25 cellular contexts compared by ENCODE assay signal in genomic region chr2:129935118-129935517, GRCh38. TPM values are rescaled to one million over a fixed set of nuclear protein-coding genes. Genes with fewer than 3 reads are reported as not detected.
DNase-seq lines count a peak whose midpoint lies in the region; ATAC-seq and TF ChIP-seq lines count a peak whose summit lies in the region.
"Had no signal": no experiment of that assay in that cellular context is flagged by ENCODE, and none has a peak within 500 bp of the region (broad histone marks: within the 10 kb centered on the region; RNA-seq: fewer than 3 reads in every experiment).

No MANE protein-coding gene starts in this region.

- H3K27me3 ChIP-seq in Caco-2 (replicated peaks; ENCODE audit: control insufficient read depth, insufficient read depth, low read length) = no peaks in the 10 kb centered on the region
- peaks cover 5% of the 10 kb centered on the region for H3K27me3 ChIP-seq in endodermal cell (ENCODE audit: control insufficient read depth, insufficient read depth, low read length, poor library complexity, severe bottlenecking)

- peaks cover 17% of the 10 kb centered on the region for H3K4me1 Mint-ChIP-seq in Caco-2 (ENCODE audit: low read depth, unreplicated experiment)
- H3K4me1 Mint-ChIP-seq in endodermal cell = peaks cover 8% of the 10 kb centered on the region
- peaks cover 7% of the 10 kb centered on the region for H3K4me1 Mint-ChIP-seq in progenitor cell of endocrine pancreas (ENCODE audit: low read depth)

- H3K27ac Mint-ChIP-seq in Caco-2 (ENCODE audit: unreplicated experiment) = peak overlapping the region; percentile 70
- H3K27ac Mint-ChIP-seq in endodermal cell = peak overlapping the region; percentile 80
- peak overlapping the region; percentile 52 for H3K27ac Mint-ChIP-seq in progenitor cell of endocrine pancreas
- H3K27ac Mint-ChIP-seq: dendritic cell treated with granulocyte-macrophage colony-stimulating factor and Interleukin-4, amounts not matched to agents 40 ng/mL and 50 ng/mL, for 4 days had no signal

- peak overlapping the region; percentile 32 for H3K27ac ChIP-seq in endodermal cell (ENCODE audit: low read depth, low read length)
- H3K27ac ChIP-seq: BLaER1 treated with 17β-estradiol and CSF1 and Interleukin-3, amounts not matched to agents 10 nM and 100 nM; cardiac muscle cell; heart left ventricle; psoas muscle had no signal

- H3K4me3 ChIP-seq in Caco-2 (ENCODE audit: low read depth, low read length) = no peak overlapping the region
- H3K4me3 ChIP-seq in endodermal cell (ENCODE audit: low read length) = no peak overlapping the region
- H3K4me3 ChIP-seq: cardiac muscle cell, heart left ventricle, mucosa of descending colon, psoas muscle had no signal

- peak in 1 of 2 experiments; percentile 16 for DNase-seq in Caco-2
- DNase-seq in RPMI7951 (ENCODE audit: low read depth) = peak; percentile 22
- DNase-seq in endodermal cell = peak; percentile 71
- no peak for DNase-seq in progenitor cell of endocrine pancreas (ENCODE audit: low spot score, unreplicated experiment)
- DNase-seq in Right ventricle myocardium inferior (ENCODE audit: missing footprints) = no peak
- DNase-seq in LoVo (ENCODE audit: low spot score) = no peak
- no peak for DNase-seq in SHP77 (lab: John Stamatoyannopoulos, UW)
- DNase-seq in epidermal melanocyte (ENCODE audit: insufficient read length, low spot score) = no peak
- DNase-seq: activated CD4-positive, alpha-beta T cell treated with anti-CD3 and anti-CD28 coated beads for 1 hour; activated naive CD4-positive, alpha-beta T cell treated with Interleukin-2 at 50 U/mL for 16 hours; activated T-cell treated with anti-CD3 and anti-CD28 coated beads, Interleukin-2, amount 50 U/mL, for 48 hours; amniotic stem cell; HCEC 1CT; heart left ventricle; mucosa of descending colon; NCI-H1694 treated with DMSO at 0.1 percent for 48 hours; psoas muscle; SIG-M5; small intestine; stimulated activated CD4-positive, alpha-beta T cell treated with anti-CD3 and anti-CD28 coated beads, Interleukin-4, amount 100 ng/mL, for 1 hour; stimulated activated naive CD4-positive, alpha-beta T cell treated with Interleukin-2 at 50 U/mL for 16 hours had no signal

- no peaks in the 10 kb centered on the region for H3K36me3 Mint-ChIP-seq in Caco-2 (ENCODE audit: insufficient read depth, unreplicated experiment)
- H3K36me3 Mint-ChIP-seq in endodermal cell (ENCODE audit: low read depth) = no peaks in the 10 kb centered on the region
- H3K36me3 Mint-ChIP-seq in progenitor cell of endocrine pancreas (ENCODE audit: insufficient read depth) = no peaks in the 10 kb centered on the region

- BruUV-seq in Caco-2 (replicated peaks; lab: Mats Ljungman, UMichigan) = no TSS peak

- H3K27me3 Mint-ChIP-seq in Caco-2 (ENCODE audit: insufficient read depth, unreplicated experiment) (no peaks in the 10 kb centered on the region), endodermal cell (ENCODE audit: insufficient read depth) (peaks cover 24% of the 10 kb centered on the region), progenitor cell of endocrine pancreas (peaks cover 38% of the 10 kb centered on the region)

- H3K9me3 ChIP-seq in Caco-2 (no peaks in the 10 kb centered on the region), endodermal cell (ENCODE audit: control insufficient read depth, low read length) (no peaks in the 10 kb centered on the region)
- H3K9me3 ChIP-seq: BLaER1 treated with 17β-estradiol and CSF1 and Interleukin-3, amounts not matched to agents 10 nM and 100 nM; heart left ventricle; mucosa of descending colon; psoas muscle had no signal

- H3K4me1 ChIP-seq in Caco-2 = peaks cover 13% of the 10 kb centered on the region
- peaks cover 4% of the 10 kb centered on the region for H3K4me1 ChIP-seq in endodermal cell (ENCODE audit: control insufficient read depth, insufficient read depth, low read length)
- H3K4me1 ChIP-seq: psoas muscle had no signal

- POLR2A ChIA-PET in Caco-2 (lab: Charles Lee) = no interaction called here

- WGBS in endodermal cell (ENCODE audit: insufficient coverage in 1 of 2, insufficient read length in 1 of 2), 2 experiments = 73% methylated on average over 1 of the region's 1 CpG; no CpG with 5 or more reads in 1 of the 2 experiments

- CTCF ChIA-PET in Caco-2 (lab: Charles Lee) = interaction anchor here (1.1 kb wide), 1 partner anchor 11 kb away, joined by 4 read pairs; no protein-coding TSS in a partner anchor

- intact Hi-C loops in Caco-2 (cut with micrococcal nuclease; ENCODE audit: unreplicated experiment) = no loop called here
- intact Hi-C loops in Right ventricle myocardium inferior (cut with DNase I) = no loop called here

- ATAC-seq in Right ventricle myocardium inferior = no peak
- ATAC-seq: heart left ventricle, mucosa of descending colon, psoas muscle had no signal

- peak overlapping the region; percentile 14 for H3K4me3 Mint-ChIP-seq in Caco-2 (ENCODE audit: unreplicated experiment)
- no peak overlapping the region for H3K4me3 Mint-ChIP-seq in endodermal cell
- no peak overlapping the region for H3K4me3 Mint-ChIP-seq in progenitor cell of endocrine pancreas (ENCODE audit: low read depth)
- H3K4me3 Mint-ChIP-seq: dendritic cell treated with granulocyte-macrophage colony-stimulating factor and Interleukin-4, amounts not matched to agents 40 ng/mL and 50 ng/mL, for 4 days had no signal

- TF ChIP-seq CTCF in Caco-2 (IDR thresholded peaks at IDR 0.05; ENCODE audit: insufficient read depth in 1 of 2, low read depth in 1 of 2, low read length in 1 of 2, severe bottlenecking in 1 of 2, unreplicated experiment in 1 of 2) = no peak
- TF ChIP-seq CTCF in endodermal cell (conservative IDR thresholded peaks at IDR 0.05) = no peak
- TF ChIP-seq CTCF in progenitor cell of endocrine pancreas (IDR thresholded peaks at IDR 0.05; ENCODE audit: unreplicated experiment) = no peak

- no peaks in the 10 kb centered on the region for H3K36me3 ChIP-seq in Caco-2 (ENCODE audit: control insufficient read depth, insufficient read depth, low read length)
- no peaks in the 10 kb centered on the region for H3K36me3 ChIP-seq in endodermal cell (ENCODE audit: control insufficient read depth, insufficient read depth, low read length)
- H3K36me3 ChIP-seq: BLaER1 treated with 17β-estradiol and CSF1 and Interleukin-3, amounts not matched to agents 10 nM and 100 nM; cardiac muscle cell; heart left ventricle had no signal

- peak overlapping the region; percentile 38 for H3K9ac ChIP-seq in endodermal cell (ENCODE audit: extremely low read depth, low read length, poor library complexity, severe bottlenecking)
- H3K9ac ChIP-seq: BLaER1 treated with 17β-estradiol and CSF1 and Interleukin-3, amounts not matched to agents 10 nM and 100 nM had no signal

- H3K9me3 Mint-ChIP-seq in Caco-2 (ENCODE audit: unreplicated experiment) (no peaks in the 10 kb centered on the region), endodermal cell (no peaks in the 10 kb centered on the region), progenitor cell of endocrine pancreas (ENCODE audit: low read depth) (no peaks in the 10 kb centered on the region)
- H3K9me3 Mint-ChIP-seq: dendritic cell treated with granulocyte-macrophage colony-stimulating factor and Interleukin-4, amounts not matched to agents 40 ng/mL and 50 ng/mL, for 4 days had no signal

RNA-seq across cellular contexts. Expression of gene RAB6C, which starts 44.3 kb away (rescaled TPM):
- total RNA-seq in Caco-2 (2022) (not detected in 2 replicates), endodermal cell (under 1 TPM; 0.22 to 0.24 TPM), progenitor cell of endocrine pancreas (0.24 TPM in 1 of 2 replicates, not detected in the other), Right ventricle myocardium inferior (0.16 TPM)
- total RNA-seq in RPMI7951 (2014; rRNA removed; shearing (Covaris generic)) = not detected in 2 replicates
- not detected for polyA plus RNA-seq in endodermal cell (2013, experiment 1 of 2)
- polyA plus RNA-seq in endodermal cell (2013, experiment 2 of 2) = not detected
- total RNA-seq: endothelial cell of umbilical vein had no signal
- polyA plus RNA-seq: endothelial cell of umbilical vein had no signal

Comparison
In these comparisons a context has a peak if more than half of its experiments do, and no peak if none do; other contexts are left out.
1. DNase-seq: peak in RPMI7951 (single experiment) and endodermal cell (single experiment); none in progenitor cell of endocrine pancreas (single experiment), Right ventricle myocardium inferior (single experiment), LoVo (single experiment), SHP77 (0 of 2) and epidermal melanocyte (single experiment).
2. Peak in every context shown above with its lines, with median percentiles within 50 percentile points of each other: H3K27ac Mint-ChIP-seq.